ENCODE assay signal across 8 cellular contexts in genomic region chr16:52068447-52069074, GRCh38.
DNase-seq lines count a peak whose midpoint lies in the region; ATAC-seq, FAIRE-seq and TF ChIP-seq lines count a peak whose summit lies in the region.

No MANE protein-coding gene starts in this region.

- H2AFZ ChIP-seq in astrocyte (ENCODE audit: low read depth, low read length) = no peak overlapping the region

- H3K27me3 ChIP-seq in astrocyte (ENCODE audit: insufficient read depth, low read length) (no peaks in the 10 kb centered on the region), layer of hippocampus (ENCODE audit: control insufficient read depth, insufficient read depth, low read length) (no peaks in the 10 kb centered on the region), vagina (no peaks in the 10 kb centered on the region)

- H3K36me3 Mint-ChIP-seq in astrocyte (ENCODE audit: low read depth, unreplicated experiment) = no peaks in the 10 kb centered on the region
- H3K36me3 Mint-ChIP-seq in activated CD8-positive, alpha-beta T cell treated with anti-CD3 and anti-CD28 coated beads for 36 hours (ENCODE audit: low read depth) = no peaks in the 10 kb centered on the region

- no peak overlapping the region for H3K4me2 ChIP-seq in astrocyte (ENCODE audit: low read length)

- no peak overlapping the region for H3K4me3 Mint-ChIP-seq in astrocyte (ENCODE audit: unreplicated experiment)
- H3K4me3 Mint-ChIP-seq in activated CD8-positive, alpha-beta T cell treated with anti-CD3 and anti-CD28 coated beads for 36 hours = no peak overlapping the region

- DNase-seq in NCI-H1105 (lab: John Stamatoyannopoulos, UW) = peak; percentile 76
- no peak for DNase-seq in astrocyte (ENCODE audit: low read depth)
- no peak for DNase-seq in OCI-M2 (lab: John Stamatoyannopoulos, UW; ENCODE audit: unreplicated experiment)
- no peak for DNase-seq in vagina (ENCODE audit: extremely low spot score in 2 of 2)
- no peak for DNase-seq in activated CD8-positive, alpha-beta T cell treated with anti-CD3 and anti-CD28 coated beads for 36 hours

- no peaks in the 10 kb centered on the region for H4K20me1 ChIP-seq in astrocyte (ENCODE audit: insufficient read depth, low read length)

- H3K27ac ChIP-seq in C4-2B (no peak overlapping the region), astrocyte (ENCODE audit: low read depth, low read length) (no peak overlapping the region), layer of hippocampus (ENCODE audit: low read depth, low read length) (peak overlapping the region; percentile 24), vagina (no peak overlapping the region)

- H3K27me3 Mint-ChIP-seq in astrocyte (ENCODE audit: low read depth, unreplicated experiment) = no peaks in the 10 kb centered on the region
- no peaks in the 10 kb centered on the region for H3K27me3 Mint-ChIP-seq in activated CD8-positive, alpha-beta T cell treated with anti-CD3 and anti-CD28 coated beads for 36 hours

- no peak overlapping the region for H3K9ac ChIP-seq in astrocyte (ENCODE audit: low read length)

- no peak for TF ChIP-seq POLR2A in vagina (IDR thresholded peaks at IDR 0.05)

- H3K9me3 Mint-ChIP-seq in astrocyte (ENCODE audit: unreplicated experiment) = no peaks in the 10 kb centered on the region
- peaks cover 9% of the 10 kb centered on the region for H3K9me3 Mint-ChIP-seq in activated CD8-positive, alpha-beta T cell treated with anti-CD3 and anti-CD28 coated beads for 36 hours

- H3K4me3 ChIP-seq in astrocyte (ENCODE audit: insufficient read depth, low read depth, low read length) (no peak overlapping the region), vagina (no peak overlapping the region)

- H3K36me3 ChIP-seq in astrocyte (ENCODE audit: insufficient read depth, low read length) (no peaks in the 10 kb centered on the region), vagina (no peaks in the 10 kb centered on the region)

- ATAC-seq in activated CD8-positive, alpha-beta T cell treated with anti-CD3 and anti-CD28 coated beads for 36 hours = no peak
- no peak for ATAC-seq in HG02763 (IDR thresholded peaks at IDR 0.05; ENCODE audit: unreplicated experiment)

- FAIRE-seq in astrocyte (lab: Jason Lieb, UNC) = no peak

- H3K4me1 ChIP-seq in astrocyte (ENCODE audit: insufficient read depth, low read length) = no peaks in the 10 kb centered on the region
- H3K4me1 ChIP-seq in vagina = no peaks in the 10 kb centered on the region

- no peaks in the 10 kb centered on the region for H3K79me2 ChIP-seq in astrocyte (ENCODE audit: insufficient read depth, low read length)

- H3K27ac Mint-ChIP-seq in astrocyte (ENCODE audit: unreplicated experiment) = no peak overlapping the region
- no peak overlapping the region for H3K27ac Mint-ChIP-seq in activated CD8-positive, alpha-beta T cell treated with anti-CD3 and anti-CD28 coated beads for 36 hours

- POLR2A ChIA-PET in activated CD8-positive, alpha-beta T cell treated with anti-CD3 and anti-CD28 coated beads for 36 hours (lab: Charles Lee) = no interaction called here

- no peaks in the 10 kb centered on the region for H3K9me3 ChIP-seq in astrocyte (ENCODE audit: insufficient read depth, low read depth, low read length)
- no peaks in the 10 kb centered on the region for H3K9me3 ChIP-seq in vagina

- CTCF ChIA-PET in activated CD8-positive, alpha-beta T cell treated with anti-CD3 and anti-CD28 coated beads for 36 hours (lab: Charles Lee) = no interaction called here

- TF ChIP-seq CTCF in C4-2B (conservative IDR thresholded peaks at IDR 0.05) = peak; percentile 73
- peak; percentile 20 for TF ChIP-seq CTCF in astrocyte (IDR thresholded peaks at IDR 0.05; ENCODE audit: insufficient read depth, low read depth, low read length)
- TF ChIP-seq CTCF in vagina (IDR thresholded peaks at IDR 0.05) = peak in 1 of 3 experiments; percentile 31
- no peak for TF ChIP-seq CTCF in activated CD8-positive, alpha-beta T cell treated with anti-CD3 and anti-CD28 coated beads for 36 hours (IDR thresholded peaks at IDR 0.05)

- intact Hi-C loops in vagina (cut with DNase I) = no loop called here
- intact Hi-C loops in activated CD8-positive, alpha-beta T cell treated with anti-CD3 and anti-CD28 coated beads for 36 hours (cut with micrococcal nuclease) = no loop called here

- H3K4me1 Mint-ChIP-seq in astrocyte (ENCODE audit: low read depth, unreplicated experiment) = no peaks in the 10 kb centered on the region
- H3K4me1 Mint-ChIP-seq in activated CD8-positive, alpha-beta T cell treated with anti-CD3 and anti-CD28 coated beads for 36 hours (ENCODE audit: low read depth) = no peaks in the 10 kb centered on the region
